Comparison of ENCODE assay signal across 8 cellular contexts in genomic region chr5:55226027-55226933, GRCh38. TPM values are rescaled to one million over a fixed set of nuclear protein-coding genes. Genes with fewer than 3 reads are reported as not detected.
DNase-seq lines count a peak whose midpoint lies in the region; ATAC-seq lines count a peak whose summit lies in the region.

No MANE protein-coding gene starts in this region.

- H3K4me1 Mint-ChIP-seq in activated T-cell treated with anti-CD3 and anti-CD28 coated beads, Interleukin-2, amount 50 U/mL, for 4 hours (ENCODE audit: low read depth) = peaks cover 35% of the 10 kb centered on the region

- H3K9me3 Mint-ChIP-seq in activated T-cell treated with anti-CD3 and anti-CD28 coated beads, Interleukin-2, amount 50 U/mL, for 4 hours = no peaks in the 10 kb centered on the region

- H3K4me3 ChIP-seq in NT2/D1 (ENCODE audit: insufficient read length, low read depth) = peak overlapping the region; percentile 54

- DNase-seq in Caki2 (ENCODE audit: low read depth) (peak; percentile 81), HT1080 (ENCODE audit: low read depth) (peak; percentile 70), NT2/D1 (ENCODE audit: low read depth, low spot score) (no peak), germinal center (ENCODE audit: low spot score) (peak; percentile 80), retina (peak; percentile 87)
- peak; percentile 43 for DNase-seq in activated T-cell treated with anti-CD3 and anti-CD28 coated beads, Interleukin-2, amount 50 U/mL, for 4 hours

- H3K36me3 Mint-ChIP-seq in activated T-cell treated with anti-CD3 and anti-CD28 coated beads, Interleukin-2, amount 50 U/mL, for 4 hours (ENCODE audit: insufficient read depth) = no peaks in the 10 kb centered on the region

- peaks cover 96% of the 10 kb centered on the region for H3K27me3 ChIP-seq in NT2/D1 (ENCODE audit: insufficient read depth, insufficient read length)

- H3K36me3 ChIP-seq in NT2/D1 (ENCODE audit: insufficient read depth, insufficient read length, low read length) = no peaks in the 10 kb centered on the region

- H3K9me3 ChIP-seq in NT2/D1 (ENCODE audit: insufficient read depth, low read length) = peaks cover 21% of the 10 kb centered on the region

- in situ Hi-C loops in Caki2 (cut with HindIII; ENCODE audit: low pct_unique_long_range_greater_than_20kb, low sequenced_read_pairs) = no loop called here

- peak overlapping the region; percentile 35 for H3K4me3 Mint-ChIP-seq in activated T-cell treated with anti-CD3 and anti-CD28 coated beads, Interleukin-2, amount 50 U/mL, for 4 hours

- peak overlapping the region; percentile 72 for H3K9ac ChIP-seq in NT2/D1 (ENCODE audit: insufficient read length, low read depth)

- H3K27me3 Mint-ChIP-seq in activated T-cell treated with anti-CD3 and anti-CD28 coated beads, Interleukin-2, amount 50 U/mL, for 4 hours (ENCODE audit: low read depth) = peaks cover 83% of the 10 kb centered on the region

- H3K4me1 ChIP-seq in NT2/D1 (ENCODE audit: insufficient read depth, insufficient read length) = no peaks in the 10 kb centered on the region

- ATAC-seq in GM19463 (IDR thresholded peaks at IDR 0.05; ENCODE audit: unreplicated experiment) (peak; percentile 50), HG03025 (IDR thresholded peaks at IDR 0.05; ENCODE audit: low FRiP score, unreplicated experiment) (no peak)
- peak; percentile 55 to 65 for ATAC-seq in activated T-cell treated with anti-CD3 and anti-CD28 coated beads, Interleukin-2, amount 50 U/mL, for 4 hours

RNA-seq across cellular contexts. Expression of gene MCIDAS, which starts 0.8 kb away (rescaled TPM):
- total RNA-seq in Caki2 (2014; rRNA removed; shearing (Covaris generic); ENCODE audit: low replicate concordance) = 0.68 and 5.6 TPM in 2 replicates
- total RNA-seq in HT1080 (2014; rRNA removed; shearing (Covaris generic)) = 2.6 and 2.8 TPM in 2 replicates
- polyA plus RNA-seq in HT1080 (2015; cell fraction: cytosol; rRNA removed) = 1.00 and 1.2 TPM in 2 replicates
- 3.7 and 5.9 TPM in 2 replicates for polyA plus RNA-seq in HT1080 (2015; cell fraction: nucleus; rRNA removed)
- total RNA-seq in activated T-cell treated with anti-CD3 and anti-CD28 coated beads, Interleukin-2, amount 50 U/mL, for 4 hours = not detected

RNA-seq across cellular contexts. Expression of gene CCNO, which starts 7.1 kb away (rescaled TPM):
- total RNA-seq in Caki2 (2014; rRNA removed; shearing (Covaris generic); ENCODE audit: low replicate concordance) = 3.6 and 5.4 TPM in 2 replicates
- 1.9 and 3.2 TPM in 2 replicates for total RNA-seq in HT1080 (2014; rRNA removed; shearing (Covaris generic))
- 4.1 and 5.4 TPM in 2 replicates for polyA plus RNA-seq in HT1080 (2015; cell fraction: cytosol; rRNA removed)
- 6.0 and 6.6 TPM in 2 replicates for polyA plus RNA-seq in HT1080 (2015; cell fraction: nucleus; rRNA removed)
- total RNA-seq in activated T-cell treated with anti-CD3 and anti-CD28 coated beads, Interleukin-2, amount 50 U/mL, for 4 hours = not detected

RNA-seq across cellular contexts. Expression of gene CDC20B, which starts 53.3 kb away (rescaled TPM):
- total RNA-seq in Caki2 (2014; rRNA removed; shearing (Covaris generic); ENCODE audit: low replicate concordance) = not detected in 2 replicates
- not detected in 2 replicates for total RNA-seq in HT1080 (2014; rRNA removed; shearing (Covaris generic))
- polyA plus RNA-seq in HT1080 (2015; cell fraction: cytosol; rRNA removed) = 0.05 and 0.28 TPM in 2 replicates
- 0.48 and 0.56 TPM in 2 replicates for polyA plus RNA-seq in HT1080 (2015; cell fraction: nucleus; rRNA removed)
- under 1 TPM in 2 of 3 donors, not detected in 1; 0.11 to 0.16 TPM for total RNA-seq in activated T-cell treated with anti-CD3 and anti-CD28 coated beads, Interleukin-2, amount 50 U/mL, for 4 hours
